ENCODE assay signal across 2 cellular contexts in the genomic region with DNA sequence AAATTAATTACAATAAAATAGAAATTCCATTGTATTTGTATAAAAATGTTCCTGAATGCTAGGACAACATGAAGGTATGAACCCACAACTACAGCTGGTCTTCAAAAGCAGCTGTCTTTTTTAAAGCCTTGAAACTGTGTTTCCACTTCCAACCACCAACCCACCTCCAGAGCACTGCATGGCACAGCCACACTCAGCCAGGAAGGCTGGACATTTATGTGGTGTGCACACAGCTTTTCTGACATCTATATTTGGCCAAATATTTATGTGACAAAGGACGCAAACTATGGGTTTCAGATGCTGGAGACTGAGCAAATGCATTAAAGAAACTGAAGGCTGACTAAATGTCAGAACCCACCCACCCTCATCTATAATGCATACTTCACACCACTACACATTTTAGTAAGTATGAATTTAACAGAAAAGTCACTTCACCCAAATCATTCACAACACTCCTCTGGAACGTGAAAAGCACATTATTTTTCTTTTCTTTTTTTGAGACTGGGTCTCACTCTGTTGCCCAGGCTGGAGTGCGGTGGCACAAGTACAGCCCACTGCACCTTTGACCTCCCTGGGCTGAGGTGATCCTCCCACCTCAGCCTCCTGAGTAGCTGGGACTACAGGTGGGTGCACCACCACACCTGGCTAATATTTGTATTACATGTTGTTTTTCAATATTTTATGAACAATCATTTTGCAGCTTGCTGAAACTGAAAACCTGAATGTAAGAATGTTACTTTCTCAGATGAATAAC.
TF ChIP-seq lines count a peak whose summit lies in the region.

No MANE protein-coding gene starts in this region.

TF ChIP-seq in HCT116, 20 proteins besides CTCF, POLR2A, EP300 and RAD21:
- no peak for TF ChIP-seq EZH2 (IDR thresholded peaks at IDR 0.05)

TF ChIP-seq in GM12878, 131 proteins besides CTCF, POLR2A, EP300 and RAD21:
- TF ChIP-seq MTA2 (IDR thresholded peaks at IDR 0.05; ENCODE audit: low read depth) (no peak), IKZF2 (IDR thresholded peaks at IDR 0.05) (no peak), YY1 (IDR thresholded peaks at IDR 0.05; ENCODE audit: low read depth, low read length) (no peak), FOXK2 (IDR thresholded peaks at IDR 0.05) (no peak), GABPA (IDR thresholded peaks at IDR 0.05; ENCODE audit: low read depth) (no peak), KDM1A (IDR thresholded peaks at IDR 0.05; ENCODE audit: borderline replicate concordance) (no peak), HDAC2 (IDR thresholded peaks at IDR 0.05) (no peak), KAT2A (conservative IDR thresholded peaks at IDR 0.05; ENCODE audit: control insufficient read depth, low read depth, low read length) (no peak), BACH1 (IDR thresholded peaks at IDR 0.05; ENCODE audit: borderline replicate concordance) (no peak), GATAD2B (conservative IDR thresholded peaks at IDR 0.05; ENCODE audit: low read depth) (no peak), CEBPB (IDR thresholded peaks at IDR 0.05; ENCODE audit: borderline replicate concordance in 1 of 2, low read depth in 2 of 2, low read length in 2 of 2) (no peak), SIN3A (IDR thresholded peaks at IDR 0.05; ENCODE audit: low read depth, low read length) (no peak), SMAD5 (IDR thresholded peaks at IDR 0.05; ENCODE audit: low read depth) (no peak), STAT3 (IDR thresholded peaks at IDR 0.05; ENCODE audit: low read depth, low read length) (no peak), DPF2 (IDR thresholded peaks at IDR 0.05) (no peak)
- TF ChIP-seq, protein P1, sequence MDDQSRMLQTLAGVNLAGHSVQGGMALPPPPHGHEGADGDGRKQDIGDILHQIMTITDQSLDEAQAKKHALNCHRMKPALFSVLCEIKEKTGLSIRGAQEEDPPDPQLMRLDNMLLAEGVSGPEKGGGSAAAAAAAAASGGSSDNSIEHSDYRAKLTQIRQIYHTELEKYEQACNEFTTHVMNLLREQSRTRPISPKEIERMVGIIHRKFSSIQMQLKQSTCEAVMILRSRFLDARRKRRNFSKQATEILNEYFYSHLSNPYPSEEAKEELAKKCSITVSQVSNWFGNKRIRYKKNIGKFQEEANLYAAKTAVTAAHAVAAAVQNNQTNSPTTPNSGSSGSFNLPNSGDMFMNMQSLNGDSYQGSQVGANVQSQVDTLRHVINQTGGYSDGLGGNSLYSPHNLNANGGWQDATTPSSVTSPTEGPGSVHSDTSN (IDR thresholded peaks at IDR 0.05; ENCODE audit: insufficient replicate concordance, low read depth, low read length), result no peak
- TF ChIP-seq, protein P2, sequence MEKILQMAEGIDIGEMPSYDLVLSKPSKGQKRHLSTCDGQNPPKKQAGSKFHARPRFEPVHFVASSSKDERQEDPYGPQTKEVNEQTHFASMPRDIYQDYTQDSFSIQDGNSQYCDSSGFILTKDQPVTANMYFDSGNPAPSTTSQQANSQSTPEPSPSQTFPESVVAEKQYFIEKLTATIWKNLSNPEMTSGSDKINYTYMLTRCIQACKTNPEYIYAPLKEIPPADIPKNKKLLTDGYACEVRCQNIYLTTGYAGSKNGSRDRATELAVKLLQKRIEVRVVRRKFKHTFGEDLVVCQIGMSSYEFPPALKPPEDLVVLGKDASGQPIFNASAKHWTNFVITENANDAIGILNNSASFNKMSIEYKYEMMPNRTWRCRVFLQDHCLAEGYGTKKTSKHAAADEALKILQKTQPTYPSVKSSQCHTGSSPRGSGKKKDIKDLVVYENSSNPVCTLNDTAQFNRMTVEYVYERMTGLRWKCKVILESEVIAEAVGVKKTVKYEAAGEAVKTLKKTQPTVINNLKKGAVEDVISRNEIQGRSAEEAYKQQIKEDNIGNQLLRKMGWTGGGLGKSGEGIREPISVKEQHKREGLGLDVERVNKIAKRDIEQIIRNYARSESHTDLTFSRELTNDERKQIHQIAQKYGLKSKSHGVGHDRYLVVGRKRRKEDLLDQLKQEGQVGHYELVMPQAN (conservative IDR thresholded peaks at IDR 0.05), result no peak
- TF ChIP-seq, protein P3, sequence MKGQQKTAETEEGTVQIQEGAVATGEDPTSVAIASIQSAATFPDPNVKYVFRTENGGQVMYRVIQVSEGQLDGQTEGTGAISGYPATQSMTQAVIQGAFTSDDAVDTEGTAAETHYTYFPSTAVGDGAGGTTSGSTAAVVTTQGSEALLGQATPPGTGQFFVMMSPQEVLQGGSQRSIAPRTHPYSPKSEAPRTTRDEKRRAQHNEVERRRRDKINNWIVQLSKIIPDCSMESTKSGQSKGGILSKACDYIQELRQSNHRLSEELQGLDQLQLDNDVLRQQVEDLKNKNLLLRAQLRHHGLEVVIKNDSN (IDR thresholded peaks at IDR 0.05; ENCODE audit: borderline replicate concordance, extremely low read length, insufficient read depth, low read depth, low read length), result no peak
